ENCODE assay signal across 19 cellular contexts in genomic region chr6:72916906-72917305, GRCh38.
"Had no signal": no experiment of that assay in that cellular context is flagged by ENCODE, and none has a peak within 500 bp of the region (broad histone marks: within the 10 kb centered on the region; RNA-seq: fewer than 3 reads in every experiment).

No MANE protein-coding gene starts in this region.

- H3K9me3 ChIP-seq: prostate gland, suprapubic skin, thyroid gland, upper lobe of left lung, uterus had no signal

- H3K4me1 ChIP-seq: parathyroid adenoma, prostate gland, suprapubic skin, thyroid gland, upper lobe of left lung, uterus had no signal

- H3K27ac ChIP-seq: coronary artery, foreskin keratinocyte, parathyroid adenoma, prostate gland, skin epidermis, suprapubic skin, thyroid gland, upper lobe of left lung, uterus had no signal

- H3K36me3 ChIP-seq: prostate gland, suprapubic skin, thyroid gland, upper lobe of left lung, uterus had no signal

- H3K27me3 ChIP-seq: foreskin keratinocyte, suprapubic skin, thyroid gland, upper lobe of left lung, uterus had no signal

- H3K4me3 ChIP-seq: coronary artery, lung, prostate gland, skin epidermis, suprapubic skin, thyroid gland, upper lobe of left lung, uterus had no signal

- ATAC-seq: foreskin keratinocyte, left ventricle myocardium superior, sciatic nerve had no signal

- H2AFZ ChIP-seq: parathyroid adenoma had no signal

- H3K79me2 ChIP-seq: parathyroid adenoma had no signal

- DNase-seq: effector CD8-positive, alpha-beta T cell; foreskin keratinocyte; immature natural killer cell; kidney; left cardiac atrium; left ventricle myocardium superior; mesendoderm; naive B cell; stimulated activated naive CD4-positive, alpha-beta T cell treated with Interleukin-2 at 50 U/mL for 16 hours; thyroid gland; upper lobe of left lung; uterus had no signal

- H3K9ac ChIP-seq: parathyroid adenoma had no signal

- FAIRE-seq: kidney had no signal
